In genomic region chr6:148749678-148750077, GRCh38 we compare ENCODE assay signal across 35 cellular contexts. TPM values are rescaled to one million over a fixed set of nuclear protein-coding genes. Genes with fewer than 3 reads are reported as not detected.
DNase-seq lines count a peak whose midpoint lies in the region; ATAC-seq, FAIRE-seq and TF ChIP-seq lines count a peak whose summit lies in the region.
"Had no signal": no experiment of that assay in that cellular context is flagged by ENCODE, and none has a peak within 500 bp of the region (broad histone marks: within the 10 kb centered on the region; RNA-seq: fewer than 3 reads in every experiment).

No MANE protein-coding gene starts in this region.

- H3K36me3 Mint-ChIP-seq in activated T-helper 17 cell treated with anti-CD3 and anti-CD28 coated beads, Interleukin-2, amount 50 U/mL, for 72 hours (ENCODE audit: low read depth): no peaks in the 10 kb centered on the region
- no peaks in the 10 kb centered on the region for H3K36me3 Mint-ChIP-seq in nephron (ENCODE audit: low read depth)
- H3K36me3 Mint-ChIP-seq: activated naive CD8-positive, alpha-beta T cell treated with anti-CD3 and anti-CD28 coated beads, Interleukin-2, amount 10 ng/mL, durations not matched to agents 7 days and 5 days had no signal

- H3K27ac ChIP-seq in BLaER1 treated with 17β-estradiol and CSF1 and Interleukin-3, amounts not matched to agents 10 nM and 100 nM: no peak overlapping the region
- H3K27ac ChIP-seq: cardiac muscle cell, colonic mucosa, GM23248, hepatocyte, neutrophil, PC-9, prostate gland, SK-N-MC, stomach had no signal

- peak overlapping the region; percentile 94 to 100 (median 98); a peak in 19 of 22 replicates for H3K4me2 ChIP-seq in BLaER1 treated with 17β-estradiol and CSF1 and Interleukin-3, amounts not matched to agents 10 nM and 100 nM
- H3K4me2 ChIP-seq: PC-9 had no signal

- TF ChIP-seq CTCF in nephron (IDR thresholded peaks at IDR 0.05; ENCODE audit: unreplicated experiment in 3 of 3): no peak

- H3K4me1 Mint-ChIP-seq in activated T-helper 17 cell treated with anti-CD3 and anti-CD28 coated beads, Interleukin-2, amount 50 U/mL, for 72 hours: peaks cover 11% of the 10 kb centered on the region
- peaks cover 37% of the 10 kb centered on the region for H3K4me1 Mint-ChIP-seq in nephron

- H4K20me1 ChIP-seq in BLaER1 treated with 17β-estradiol and CSF1 and Interleukin-3, amounts not matched to agents 10 nM and 100 nM: peaks cover 15 to 47% (median 28%) of the 10 kb centered on the region in 11 experiments; a peak in 20 of 22 replicates

- DNase-seq in GM18507 (ENCODE audit: extremely low spot score, insufficient read length, low read depth): no peak
- DNase-seq in nucleus accumbens (lab: John Stamatoyannopoulos, UW): no peak
- no peak for DNase-seq in activated gamma-delta T cell treated with Interleukin-2 at 50 U/mL for 16 hours
- DNase-seq in ecto neural progenitor cell (ENCODE audit: low spot score): no peak
- DNase-seq: activated CD4-positive, alpha-beta T cell treated with anti-CD3 and anti-CD28 coated beads for 1 hour; activated CD8-positive, alpha-beta T cell treated with anti-CD3 and anti-CD28 coated beads for 36 hours; activated gamma-delta T cell; activated naive CD8-positive, alpha-beta T cell treated with anti-CD3 and anti-CD28 coated beads, Interleukin-2, amount 10 ng/mL, durations not matched to agents 7 days and 5 days; aorta; Calu3; colonic mucosa; DMS79; effector CD8-positive, alpha-beta T cell; GDM1; GM23248; Karpas-422; left colon; mucosa of descending colon; NCI-H146; NCI-H345; NCI-H69; PC-9; stimulated activated CD8-positive, alpha-beta memory T cell treated with anti-CD3 and anti-CD28 coated beads, Interleukin-4, amount 100 ng/mL, for 48 hours; stomach had no signal

- peak overlapping the region; percentile 94 for H3K4me3 Mint-ChIP-seq in activated T-helper 17 cell treated with anti-CD3 and anti-CD28 coated beads, Interleukin-2, amount 50 U/mL, for 72 hours
- peak overlapping the region; percentile 55 to 93 (median 89) for H3K4me3 Mint-ChIP-seq in nephron
- H3K4me3 Mint-ChIP-seq: activated naive CD8-positive, alpha-beta T cell treated with anti-CD3 and anti-CD28 coated beads, Interleukin-2, amount 10 ng/mL, durations not matched to agents 7 days and 5 days; T-helper 1 cell treated with Interleukin-12 subunit alpha and Interleukin-12 subunit beta and Interleukin-4 antibody, amounts not matched to agents 30 μg/mL and 1 μg/mL, for 36 hours had no signal

- peaks cover 0 to 24% (median 18%) of the 10 kb centered on the region in 11 experiments; a peak in 11 of 22 replicates for H3K27me3 ChIP-seq in BLaER1 treated with 17β-estradiol and CSF1 and Interleukin-3, amounts not matched to agents 10 nM and 100 nM
- H3K27me3 ChIP-seq: cardiac muscle cell, hepatocyte had no signal

- peak overlapping the region in 1 of 11 experiments; percentile 14; a peak in 1 of 22 replicates for H3K9ac ChIP-seq in BLaER1 treated with 17β-estradiol and CSF1 and Interleukin-3, amounts not matched to agents 10 nM and 100 nM

- ATAC-seq in activated T-helper 17 cell treated with anti-CD3 and anti-CD28 coated beads, Interleukin-2, amount 50 U/mL, for 72 hours (replicated peaks): no peak
- ATAC-seq in GM21528 (IDR thresholded peaks at IDR 0.05; ENCODE audit: low FRiP score, unreplicated experiment): no peak
- ATAC-seq: activated CD8-positive, alpha-beta T cell treated with anti-CD3 and anti-CD28 coated beads for 36 hours; left colon; mucosa of descending colon; sciatic nerve had no signal

- peaks cover 23 to 45% (median 28%) of the 10 kb centered on the region in 10 experiments for H3K4me1 ChIP-seq in BLaER1 treated with 17β-estradiol and CSF1 and Interleukin-3, amounts not matched to agents 10 nM and 100 nM
- H3K4me1 ChIP-seq: colonic mucosa, prostate gland had no signal

- FAIRE-seq in GM18507 (lab: Jason Lieb, UNC): peak; percentile 18

- peak overlapping the region in 1 of 10 experiments; percentile 96; a peak in 1 of 20 replicates for H3K4me3 ChIP-seq in BLaER1 treated with 17β-estradiol and CSF1 and Interleukin-3, amounts not matched to agents 10 nM and 100 nM
- H3K4me3 ChIP-seq: cardiac muscle cell, colonic mucosa, hepatocyte, mucosa of descending colon, PC-9, prostate gland, SK-N-MC, stomach had no signal

- H3K9me3 Mint-ChIP-seq in activated T-helper 17 cell treated with anti-CD3 and anti-CD28 coated beads, Interleukin-2, amount 50 U/mL, for 72 hours: no peaks in the 10 kb centered on the region
- no peaks in the 10 kb centered on the region for H3K9me3 Mint-ChIP-seq in nephron
- H3K9me3 Mint-ChIP-seq: activated CD8-positive, alpha-beta T cell treated with anti-CD3 and anti-CD28 coated beads for 36 hours; activated naive CD8-positive, alpha-beta T cell treated with anti-CD3 and anti-CD28 coated beads, Interleukin-2, amount 10 ng/mL, durations not matched to agents 7 days and 5 days; T-helper 1 cell treated with Interleukin-12 subunit alpha and Interleukin-12 subunit beta and Interleukin-4 antibody, amounts not matched to agents 30 μg/mL and 1 μg/mL, for 36 hours had no signal

- peaks cover 2% of the 10 kb centered on the region for H3K27me3 Mint-ChIP-seq in activated T-helper 17 cell treated with anti-CD3 and anti-CD28 coated beads, Interleukin-2, amount 50 U/mL, for 72 hours
- peaks cover 16% of the 10 kb centered on the region for H3K27me3 Mint-ChIP-seq in nephron (ENCODE audit: low read depth)

- peaks cover 0 to 6% (median 0%) of the 10 kb centered on the region in 11 experiments; a peak in 1 of 22 replicates for H3K36me3 ChIP-seq in BLaER1 treated with 17β-estradiol and CSF1 and Interleukin-3, amounts not matched to agents 10 nM and 100 nM
- H3K36me3 ChIP-seq: cardiac muscle cell, colonic mucosa, neutrophil, prostate gland, stomach had no signal

- peaks cover 0 to 13% (median 5%) of the 10 kb centered on the region in 11 experiments; a peak in 8 of 22 replicates for H3K9me3 ChIP-seq in BLaER1 treated with 17β-estradiol and CSF1 and Interleukin-3, amounts not matched to agents 10 nM and 100 nM (replicated peaks in 1 of 11)
- H3K9me3 ChIP-seq: colonic mucosa, mucosa of descending colon, neutrophil, prostate gland, stomach had no signal

- H3K27ac Mint-ChIP-seq in activated T-helper 17 cell treated with anti-CD3 and anti-CD28 coated beads, Interleukin-2, amount 50 U/mL, for 72 hours: no peak overlapping the region
- H3K27ac Mint-ChIP-seq in nephron: no peak overlapping the region
- H3K27ac Mint-ChIP-seq: activated CD8-positive, alpha-beta T cell treated with anti-CD3 and anti-CD28 coated beads for 36 hours; activated naive CD8-positive, alpha-beta T cell treated with anti-CD3 and anti-CD28 coated beads, Interleukin-2, amount 10 ng/mL, durations not matched to agents 7 days and 5 days; T-helper 1 cell treated with Interleukin-12 subunit alpha and Interleukin-12 subunit beta and Interleukin-4 antibody, amounts not matched to agents 30 μg/mL and 1 μg/mL, for 36 hours had no signal

RNA-seq across cellular contexts. Expression of gene UST, which starts 2.8 kb away (rescaled TPM):
- 1 to 10 TPM; 1.6 to 7.5 TPM for total RNA-seq in activated T-helper 17 cell treated with anti-CD3 and anti-CD28 coated beads, Interleukin-2, amount 50 U/mL, for 72 hours
